ENCODE assay signal across 28 cellular contexts in the genomic region with DNA sequence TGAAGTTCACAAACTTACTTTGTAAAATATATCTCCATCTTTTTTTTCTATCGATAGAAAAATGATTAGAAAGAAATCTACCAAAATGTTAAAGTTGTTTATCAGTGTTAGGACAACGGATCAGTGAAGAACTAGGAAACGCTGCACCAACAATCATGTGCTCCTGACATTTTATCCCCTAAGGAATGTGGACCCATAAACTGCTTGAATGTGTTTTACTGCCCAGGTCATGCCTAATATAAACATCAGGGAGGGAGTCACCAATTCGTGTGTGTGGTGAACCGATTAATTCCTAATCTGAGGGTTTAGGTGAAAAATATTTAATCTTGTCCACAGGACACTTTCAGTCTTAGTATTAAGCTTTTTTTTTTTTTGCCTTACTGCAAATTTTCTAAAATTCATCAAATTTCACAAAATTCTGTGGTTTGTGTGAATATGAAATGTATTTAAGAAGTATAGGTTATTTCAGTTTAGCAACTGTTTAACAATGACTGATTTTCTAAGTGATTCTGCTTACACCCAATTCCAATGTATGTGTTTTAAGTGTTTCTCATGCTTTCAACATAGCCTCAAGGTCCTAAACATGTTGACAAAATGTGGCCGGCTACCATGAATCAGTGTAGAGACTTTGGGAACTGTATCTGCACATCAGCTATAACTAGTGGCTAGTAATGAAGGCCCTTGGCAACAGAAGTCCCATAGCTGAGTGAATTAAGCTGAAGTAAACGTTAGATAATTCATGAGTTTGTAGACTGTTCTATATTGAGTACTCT.
"Had no signal": no experiment of that assay in that cellular context is flagged by ENCODE, and none has a peak within 500 bp of the region (broad histone marks: within the 10 kb centered on the region; RNA-seq: fewer than 3 reads in every experiment).

No MANE protein-coding gene starts in this region.

- FAIRE-seq: kidney had no signal

- H3K36me3 ChIP-seq: lower lobe of right lung, upper lobe of left lung, vagina had no signal

- H3K4me3 ChIP-seq: lower lobe of right lung, mucosa of descending colon, skin epidermis, testis, upper lobe of left lung, vagina had no signal

- H3K4me1 ChIP-seq: lower lobe of right lung, testis, upper lobe of left lung, vagina had no signal

- H3K27me3 ChIP-seq: testis, upper lobe of left lung, vagina had no signal

- DNase-seq: activated CD4-positive, alpha-beta memory T cell treated with anti-CD3 and anti-CD28 coated beads, Interleukin-2, amount 10 ng/mL, durations not matched to agents 7 days and 5 days; activated CD4-positive, alpha-beta T cell treated with anti-CD3 and anti-CD28 coated beads for 1 hour; activated CD4-positive, alpha-beta T cell treated with anti-CD3 and anti-CD28 coated beads, Interleukin-2, amount 10 ng/mL, durations not matched to agents 7 days and 5 days; activated CD8-positive, alpha-beta memory T cell treated with anti-CD3 and anti-CD28 coated beads, Interleukin-2, amount 50 U/mL, for 48 hours; activated gamma-delta T cell treated with Interleukin-2 at 50 U/mL for 16 hours; activated naive CD4-positive, alpha-beta T cell treated with anti-CD3 and anti-CD28 coated beads, Interleukin-2, amount 50 U/mL, for 16 hours; activated T-cell treated with anti-CD3 and anti-CD28 coated beads, Interleukin-2, amount 50 U/mL, for 24 hours; amniotic stem cell; central memory CD4-positive, alpha-beta T cell; head of caudate nucleus; hypothalamus; immature natural killer cell; kidney; lower lobe of right lung; mucosa of descending colon; posterior cingulate gyrus; stimulated activated CD4-positive, alpha-beta T cell treated with anti-CD3 and anti-CD28 coated beads, Interleukin-12 subunit alpha, Interleukin-12 subunit beta, amount 100 ng/mL, for 4 hours; stimulated activated CD4-positive, alpha-beta T cell treated with anti-CD3 and anti-CD28 coated beads, Interleukin-4, amount 100 ng/mL, for 1 hour; stimulated activated naive CD8-positive, alpha-beta T cell treated with anti-CD3 and anti-CD28 coated beads, Interleukin-15, Interleukin-2, amounts not matched to agents 100 U/mL and 50 U/mL, for 24 hours; T-helper 2 cell; testis; upper lobe of left lung had no signal

- ATAC-seq: activated T-helper 17 cell treated with anti-CD3 and anti-CD28 coated beads, Interleukin-2, amount 50 U/mL, for 72 hours; left lobe of liver; lower lobe of right lung; mucosa of descending colon; natural killer cell treated with Interleukin-12 subunit alpha and Interleukin-12 subunit beta and Interleukin-15 and Interleukin-18, amount 100 ng/mL, for 72 hours; stimulated activated naive CD8-positive, alpha-beta T cell treated with anti-CD3 and anti-CD28 coated beads, Interleukin-15, Interleukin-2, amounts not matched to agents 100 U/mL and 50 U/mL, for 24 hours; WTC11 had no signal

- H3K9me3 ChIP-seq: lower lobe of right lung, mucosa of descending colon, testis, upper lobe of left lung, vagina had no signal

- H3K27ac ChIP-seq: lower lobe of right lung, skin epidermis, testis, upper lobe of left lung, vagina had no signal
